6 cellular contexts compared by ENCODE assay signal in genomic region chr7:74590814-74591213, GRCh38.
"Had no signal": no experiment of that assay in that cellular context is flagged by ENCODE, and none has a peak within 500 bp of the region (broad histone marks: within the 10 kb centered on the region; RNA-seq: fewer than 3 reads in every experiment).

No MANE protein-coding gene starts in this region.

- H3K4me3 ChIP-seq: GM23248, HAP-1 had no signal

- H3K27ac ChIP-seq: GM23248 had no signal

- H3K9me3 Mint-ChIP-seq: IgD-negative memory B cell had no signal

- H3K27ac Mint-ChIP-seq: IgD-negative memory B cell had no signal

- H3K9me3 ChIP-seq: HAP-1 had no signal

- H3K36me3 Mint-ChIP-seq: IgD-negative memory B cell had no signal

- H3K4me3 Mint-ChIP-seq: IgD-negative memory B cell had no signal

- H3K9ac ChIP-seq: GM23248 had no signal

- DNase-seq: GM23248, GOT3, H7, KBM-7 had no signal

- H3K4me1 ChIP-seq: HAP-1 had no signal
